Comparison of ENCODE assay signal across 8 cellular contexts in the genomic region with DNA sequence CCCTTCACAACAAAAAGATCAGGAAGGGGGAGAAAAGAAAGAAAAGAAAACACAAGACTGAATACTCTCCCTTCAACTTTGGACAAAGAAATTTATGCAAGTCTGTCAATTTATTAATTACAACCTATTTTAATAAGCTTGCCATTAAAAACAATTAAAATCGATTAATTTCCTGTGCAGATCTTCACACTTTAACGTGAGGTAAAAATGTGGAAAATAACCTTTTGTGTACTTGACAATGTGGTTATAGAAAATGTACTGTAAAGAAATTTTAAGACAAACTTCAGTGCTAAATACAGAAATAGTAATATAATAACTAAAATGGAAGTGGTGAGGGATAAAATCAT. TPM values are rescaled to one million over a fixed set of nuclear protein-coding genes. Genes with fewer than 3 reads are reported as not detected.
DNase-seq lines count a peak whose midpoint lies in the region; ATAC-seq and TF ChIP-seq lines count a peak whose summit lies in the region.

No MANE protein-coding gene starts in this region.

- POLR2A ChIA-PET in WTC11 (lab: Charles Lee): no interaction called here

- no peaks in the 10 kb centered on the region for H3K9me3 Mint-ChIP-seq in activated T-cell treated with anti-CD3 and anti-CD28 coated beads, Interleukin-2, amount 50 U/mL, for 4 hours
- no peaks in the 10 kb centered on the region for H3K9me3 Mint-ChIP-seq in WTC11
- no peaks in the 10 kb centered on the region for H3K9me3 Mint-ChIP-seq in stimulated activated naive B cell treated with anti-CD40 and anti-IgM and Interleukin-4, amounts not matched to agents 10 μg/mL and 1 μg/mL and 100 μg/mL, for 72 hours

- no peaks in the 10 kb centered on the region for H3K9me3 ChIP-seq in right cardiac atrium (ENCODE audit: control insufficient read depth, low read length)

- H3K27me3 Mint-ChIP-seq in activated T-cell treated with anti-CD3 and anti-CD28 coated beads, Interleukin-2, amount 50 U/mL, for 4 hours (ENCODE audit: low read depth): peaks cover 5% of the 10 kb centered on the region
- peaks cover 45% of the 10 kb centered on the region for H3K27me3 Mint-ChIP-seq in WTC11 (ENCODE audit: low read depth)
- peaks cover 17 to 39% of the 10 kb centered on the region in 2 donors for H3K27me3 Mint-ChIP-seq in stimulated activated naive B cell treated with anti-CD40 and anti-IgM and Interleukin-4, amounts not matched to agents 10 μg/mL and 1 μg/mL and 100 μg/mL, for 72 hours

- no peak for DNase-seq in activated T-cell treated with anti-CD3 and anti-CD28 coated beads, Interleukin-2, amount 50 U/mL, for 4 hours
- DNase-seq in activated T-cell treated with anti-CD3 and anti-CD28 coated beads for 4 hours (no peak), WTC11 (ENCODE audit: low spot score) (no peak), right cardiac atrium (no peak), HT-29 (ENCODE audit: low spot score) (no peak), NOMO-1 treated with DMSO at 0.1 percent for 48 hours (lab: John Stamatoyannopoulos, UW; ENCODE audit: unreplicated experiment) (no peak), ecto neural progenitor cell (ENCODE audit: low spot score) (no peak)
- no peak for DNase-seq in stimulated activated naive B cell treated with anti-CD40 and anti-IgM and Interleukin-4, amounts not matched to agents 10 μg/mL and 1 μg/mL and 100 μg/mL, for 72 hours

- no peak overlapping the region for H3K27ac ChIP-seq in right cardiac atrium (ENCODE audit: low read length)

- WGBS in right cardiac atrium: 42% methylated on average over 2 of the region's 2 CpGs

- CTCF ChIA-PET in WTC11 (lab: Charles Lee): interaction anchor here (0.7 to 3.9 kb wide), 19 partner anchors 18 to 486 kb away, joined by 3 to 40 read pairs (median 4); a partner anchor contains a TSS

- ATAC-seq in activated T-cell treated with anti-CD3 and anti-CD28 coated beads, Interleukin-2, amount 50 U/mL, for 4 hours: no peak
- ATAC-seq in WTC11 (no peak), right cardiac atrium (no peak)
- ATAC-seq in stimulated activated naive B cell treated with anti-CD40 and anti-IgM and Interleukin-4, amounts not matched to agents 10 μg/mL and 1 μg/mL and 100 μg/mL, for 72 hours (replicated peaks): no peak

- intact Hi-C loops in right cardiac atrium (cut with DNase I): loop anchor here in 3 of 4 donors (5.0 to 10.0 kb wide), 5 partner anchors 57 to 320 kb away; a partner anchor contains a TSS

- H3K27me3 ChIP-seq in right cardiac atrium (ENCODE audit: control insufficient read depth, insufficient read depth): no peaks in the 10 kb centered on the region

- H3K27ac Mint-ChIP-seq in WTC11: no peak overlapping the region
- no peak overlapping the region for H3K27ac Mint-ChIP-seq in stimulated activated naive B cell treated with anti-CD40 and anti-IgM and Interleukin-4, amounts not matched to agents 10 μg/mL and 1 μg/mL and 100 μg/mL, for 72 hours

- peak overlapping the region; percentile 96 for H3K4me3 ChIP-seq in right cardiac atrium (ENCODE audit: low read length)

- H3K36me3 Mint-ChIP-seq in activated T-cell treated with anti-CD3 and anti-CD28 coated beads, Interleukin-2, amount 50 U/mL, for 4 hours (ENCODE audit: insufficient read depth): no peaks in the 10 kb centered on the region
- H3K36me3 Mint-ChIP-seq in WTC11: no peaks in the 10 kb centered on the region
- H3K36me3 Mint-ChIP-seq in stimulated activated naive B cell treated with anti-CD40 and anti-IgM and Interleukin-4, amounts not matched to agents 10 μg/mL and 1 μg/mL and 100 μg/mL, for 72 hours: peaks cover 0 to 1% of the 10 kb centered on the region in 2 donors

- TF ChIP-seq CTCF in WTC11 (IDR thresholded peaks at IDR 0.05): no peak

- H3K4me1 Mint-ChIP-seq in activated T-cell treated with anti-CD3 and anti-CD28 coated beads, Interleukin-2, amount 50 U/mL, for 4 hours (ENCODE audit: low read depth): peaks cover 19% of the 10 kb centered on the region
- peaks cover 21% of the 10 kb centered on the region for H3K4me1 Mint-ChIP-seq in WTC11
- H3K4me1 Mint-ChIP-seq in stimulated activated naive B cell treated with anti-CD40 and anti-IgM and Interleukin-4, amounts not matched to agents 10 μg/mL and 1 μg/mL and 100 μg/mL, for 72 hours: peaks cover 16 to 38% of the 10 kb centered on the region in 2 donors

- H3K4me3 Mint-ChIP-seq in activated T-cell treated with anti-CD3 and anti-CD28 coated beads, Interleukin-2, amount 50 U/mL, for 4 hours: peak overlapping the region; percentile 92
- peak overlapping the region; percentile 73 for H3K4me3 Mint-ChIP-seq in WTC11
- peak overlapping the region; percentile 70 to 97 for H3K4me3 Mint-ChIP-seq in stimulated activated naive B cell treated with anti-CD40 and anti-IgM and Interleukin-4, amounts not matched to agents 10 μg/mL and 1 μg/mL and 100 μg/mL, for 72 hours

- no peaks in the 10 kb centered on the region for H3K4me1 ChIP-seq in right cardiac atrium (ENCODE audit: control insufficient read depth, insufficient read depth, low read length)

TF ChIP-seq in WTC11, 78 proteins besides CTCF, POLR2A, EP300 and RAD21 (continues in another document):
- TF ChIP-seq, protein P1, sequence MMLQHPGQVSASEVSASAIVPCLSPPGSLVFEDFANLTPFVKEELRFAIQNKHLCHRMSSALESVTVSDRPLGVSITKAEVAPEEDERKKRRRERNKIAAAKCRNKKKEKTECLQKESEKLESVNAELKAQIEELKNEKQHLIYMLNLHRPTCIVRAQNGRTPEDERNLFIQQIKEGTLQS (CRISPR knock-in tag; conservative IDR thresholded peaks at IDR 0.05): no peak
- TF ChIP-seq, protein P2, sequence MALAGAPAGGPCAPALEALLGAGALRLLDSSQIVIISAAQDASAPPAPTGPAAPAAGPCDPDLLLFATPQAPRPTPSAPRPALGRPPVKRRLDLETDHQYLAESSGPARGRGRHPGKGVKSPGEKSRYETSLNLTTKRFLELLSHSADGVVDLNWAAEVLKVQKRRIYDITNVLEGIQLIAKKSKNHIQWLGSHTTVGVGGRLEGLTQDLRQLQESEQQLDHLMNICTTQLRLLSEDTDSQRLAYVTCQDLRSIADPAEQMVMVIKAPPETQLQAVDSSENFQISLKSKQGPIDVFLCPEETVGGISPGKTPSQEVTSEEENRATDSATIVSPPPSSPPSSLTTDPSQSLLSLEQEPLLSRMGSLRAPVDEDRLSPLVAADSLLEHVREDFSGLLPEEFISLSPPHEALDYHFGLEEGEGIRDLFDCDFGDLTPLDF (CRISPR knock-in tag; IDR thresholded peaks at IDR 0.05): no peak
- TF ChIP-seq, protein P3, sequence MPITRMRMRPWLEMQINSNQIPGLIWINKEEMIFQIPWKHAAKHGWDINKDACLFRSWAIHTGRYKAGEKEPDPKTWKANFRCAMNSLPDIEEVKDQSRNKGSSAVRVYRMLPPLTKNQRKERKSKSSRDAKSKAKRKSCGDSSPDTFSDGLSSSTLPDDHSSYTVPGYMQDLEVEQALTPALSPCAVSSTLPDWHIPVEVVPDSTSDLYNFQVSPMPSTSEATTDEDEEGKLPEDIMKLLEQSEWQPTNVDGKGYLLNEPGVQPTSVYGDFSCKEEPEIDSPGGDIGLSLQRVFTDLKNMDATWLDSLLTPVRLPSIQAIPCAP (CRISPR knock-in tag; IDR thresholded peaks at IDR 0.05): no peak
- TF ChIP-seq CREB1 (CRISPR knock-in tag; IDR thresholded peaks at IDR 0.05): no peak
- no peak for TF ChIP-seq GTF2I (CRISPR knock-in tag; conservative IDR thresholded peaks at IDR 0.05)
- TF ChIP-seq, protein P4, sequence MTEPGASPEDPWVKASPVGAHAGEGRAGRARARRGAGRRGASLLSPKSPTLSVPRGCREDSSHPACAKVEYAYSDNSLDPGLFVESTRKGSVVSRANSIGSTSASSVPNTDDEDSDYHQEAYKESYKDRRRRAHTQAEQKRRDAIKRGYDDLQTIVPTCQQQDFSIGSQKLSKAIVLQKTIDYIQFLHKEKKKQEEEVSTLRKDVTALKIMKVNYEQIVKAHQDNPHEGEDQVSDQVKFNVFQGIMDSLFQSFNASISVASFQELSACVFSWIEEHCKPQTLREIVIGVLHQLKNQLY (CRISPR knock-in tag; IDR thresholded peaks at IDR 0.05): no peak
- TF ChIP-seq, protein P5, sequence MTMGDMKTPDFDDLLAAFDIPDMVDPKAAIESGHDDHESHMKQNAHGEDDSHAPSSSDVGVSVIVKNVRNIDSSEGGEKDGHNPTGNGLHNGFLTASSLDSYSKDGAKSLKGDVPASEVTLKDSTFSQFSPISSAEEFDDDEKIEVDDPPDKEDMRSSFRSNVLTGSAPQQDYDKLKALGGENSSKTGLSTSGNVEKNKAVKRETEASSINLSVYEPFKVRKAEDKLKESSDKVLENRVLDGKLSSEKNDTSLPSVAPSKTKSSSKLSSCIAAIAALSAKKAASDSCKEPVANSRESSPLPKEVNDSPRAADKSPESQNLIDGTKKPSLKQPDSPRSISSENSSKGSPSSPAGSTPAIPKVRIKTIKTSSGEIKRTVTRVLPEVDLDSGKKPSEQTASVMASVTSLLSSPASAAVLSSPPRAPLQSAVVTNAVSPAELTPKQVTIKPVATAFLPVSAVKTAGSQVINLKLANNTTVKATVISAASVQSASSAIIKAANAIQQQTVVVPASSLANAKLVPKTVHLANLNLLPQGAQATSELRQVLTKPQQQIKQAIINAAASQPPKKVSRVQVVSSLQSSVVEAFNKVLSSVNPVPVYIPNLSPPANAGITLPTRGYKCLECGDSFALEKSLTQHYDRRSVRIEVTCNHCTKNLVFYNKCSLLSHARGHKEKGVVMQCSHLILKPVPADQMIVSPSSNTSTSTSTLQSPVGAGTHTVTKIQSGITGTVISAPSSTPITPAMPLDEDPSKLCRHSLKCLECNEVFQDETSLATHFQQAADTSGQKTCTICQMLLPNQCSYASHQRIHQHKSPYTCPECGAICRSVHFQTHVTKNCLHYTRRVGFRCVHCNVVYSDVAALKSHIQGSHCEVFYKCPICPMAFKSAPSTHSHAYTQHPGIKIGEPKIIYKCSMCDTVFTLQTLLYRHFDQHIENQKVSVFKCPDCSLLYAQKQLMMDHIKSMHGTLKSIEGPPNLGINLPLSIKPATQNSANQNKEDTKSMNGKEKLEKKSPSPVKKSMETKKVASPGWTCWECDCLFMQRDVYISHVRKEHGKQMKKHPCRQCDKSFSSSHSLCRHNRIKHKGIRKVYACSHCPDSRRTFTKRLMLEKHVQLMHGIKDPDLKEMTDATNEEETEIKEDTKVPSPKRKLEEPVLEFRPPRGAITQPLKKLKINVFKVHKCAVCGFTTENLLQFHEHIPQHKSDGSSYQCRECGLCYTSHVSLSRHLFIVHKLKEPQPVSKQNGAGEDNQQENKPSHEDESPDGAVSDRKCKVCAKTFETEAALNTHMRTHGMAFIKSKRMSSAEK (CRISPR knock-in tag; IDR thresholded peaks at IDR 0.05; ENCODE audit: borderline replicate concordance): no peak

RNA-seq across cellular contexts. Expression of a gene that starts 2.7 kb away (rescaled TPM):
- total RNA-seq in activated T-cell treated with anti-CD3 and anti-CD28 coated beads, Interleukin-2, amount 50 U/mL, for 4 hours: 10 to 100 TPM; 13.0 to 19.0 (median 14.6) TPM
- total RNA-seq in WTC11 (2021) (7.0 to 11.6 TPM (median 10.0 TPM) in 3 replicates), right cardiac atrium (10 to 100 TPM in 1 of 4 donors, 1 to 10 TPM in 3; 5.8 to 14.0 (median 8.8) TPM)
- 7.5 TPM for polyA plus RNA-seq in right cardiac atrium
- 19.7 and 20.2 TPM in 2 replicates for total RNA-seq in HT-29 (2014; rRNA removed; shearing (Covaris generic))

RNA-seq across cellular contexts. Expression of a gene that starts 59.1 kb away (rescaled TPM):
- 10 to 100 TPM; 15.5 to 19.9 (median 18.6) TPM for total RNA-seq in activated T-cell treated with anti-CD3 and anti-CD28 coated beads, Interleukin-2, amount 50 U/mL, for 4 hours
- total RNA-seq in WTC11 (2021) (34.3 to 37.1 TPM (median 36.3 TPM) in 3 replicates), right cardiac atrium (10 to 100 TPM; 29.4 to 40.5 (median 37.9) TPM)
- 9.5 TPM for polyA plus RNA-seq in right cardiac atrium
- total RNA-seq in HT-29 (2014; rRNA removed; shearing (Covaris generic)): 13.4 and 18.3 TPM in 2 replicates
